Comparison of ENCODE assay signal across 8 cellular contexts in genomic region chr7:135169936-135170222, GRCh38. TPM values are rescaled to one million over a fixed set of nuclear protein-coding genes. Genes with fewer than 3 reads are reported as not detected.
DNase-seq lines count a peak whose midpoint lies in the region; ATAC-seq and TF ChIP-seq lines count a peak whose summit lies in the region.

No MANE protein-coding gene starts in this region.

- intact Hi-C loops in CD4-positive, alpha-beta memory T cell (cut with micrococcal nuclease) = loop anchor here (1.0 to 5.0 kb wide), 10 partner anchors 22 to 711 kb away; partner anchors contain the start of genes AGBL3, AKR1B1, BPGM and TMEM140
- intact Hi-C loops in testis (cut with DNase I; ENCODE audit: low total_unique reads) = loop anchor here (10.0 kb wide), 2 partner anchors 185 to 485 kb away; partner anchors contain the start of gene AGBL3

- H3K4me1 ChIP-seq in CD4-positive, alpha-beta memory T cell (ENCODE audit: insufficient read depth, low read length) = peaks cover 43% of the 10 kb centered on the region
- peaks cover 16% of the 10 kb centered on the region for H3K4me1 ChIP-seq in testis

- no peaks in the 10 kb centered on the region for H3K27me3 ChIP-seq in CD4-positive, alpha-beta memory T cell (ENCODE audit: insufficient read depth, low read length)
- no peaks in the 10 kb centered on the region for H3K27me3 ChIP-seq in testis

- ATAC-seq in HG02981 (IDR thresholded peaks at IDR 0.05; ENCODE audit: unreplicated experiment) (peak; percentile 1), GM19463 (IDR thresholded peaks at IDR 0.05; ENCODE audit: unreplicated experiment) (no peak)

- CTCF ChIA-PET in CD4-positive, alpha-beta memory T cell (lab: Charles Lee; ENCODE audit: partially characterized antibody) = interaction anchor here (1.1 to 12.3 kb wide), 17 partner anchors 9 to 737 kb away, joined by 3 to 162 read pairs (median 7); partner anchors contain the start of genes AGBL3, BPGM and TMEM140
- CTCF ChIA-PET in activated naive CD4-positive, alpha-beta T cell treated with anti-CD3 and anti-CD28 coated beads, Interleukin-2, amount 10 ng/mL, durations not matched to agents 7 days and 5 days (lab: Charles Lee) = interaction anchor here (0.7 to 5.6 kb wide), 7 partner anchors 11 to 537 kb away, joined by 3 to 59 read pairs (median 8); partner anchors contain the start of genes AGBL3 and TMEM140

- H3K36me3 ChIP-seq in CD4-positive, alpha-beta memory T cell (ENCODE audit: insufficient read depth, low read length) = peaks cover 22% of the 10 kb centered on the region
- H3K36me3 ChIP-seq in testis (ENCODE audit: low read depth, missing control alignments) = no peaks in the 10 kb centered on the region

- peak overlapping the region; percentile 93 for H3K27ac ChIP-seq in CD4-positive, alpha-beta memory T cell (ENCODE audit: low read depth, low read length)
- H3K27ac ChIP-seq in testis = peak overlapping the region; percentile 84 to 93

- POLR2A ChIA-PET in CD4-positive, alpha-beta memory T cell (lab: Charles Lee; ENCODE audit: partially characterized antibody) = interaction anchor here (0.8 to 9.4 kb wide), 14 partner anchors 10 to 538 kb away, joined by 3 to 215 read pairs (median 5); partner anchors contain the start of genes AGBL3, BPGM, TMEM140 and WDR91

- no peak for TF ChIP-seq POLR2A in testis (IDR thresholded peaks at IDR 0.05)

- peak overlapping the region; percentile 86 to 95 (median 90) for H3K4me3 Mint-ChIP-seq in CD4-positive, alpha-beta memory T cell
- peak overlapping the region; percentile 89 for H3K4me3 Mint-ChIP-seq in activated naive CD4-positive, alpha-beta T cell treated with anti-CD3 and anti-CD28 coated beads, Interleukin-2, amount 10 ng/mL, durations not matched to agents 7 days and 5 days

- H3K27me3 Mint-ChIP-seq in CD4-positive, alpha-beta memory T cell = no peaks in the 10 kb centered on the region
- no peaks in the 10 kb centered on the region for H3K27me3 Mint-ChIP-seq in activated naive CD4-positive, alpha-beta T cell treated with anti-CD3 and anti-CD28 coated beads, Interleukin-2, amount 10 ng/mL, durations not matched to agents 7 days and 5 days

- H3K9me3 ChIP-seq in CD4-positive, alpha-beta memory T cell (ENCODE audit: control insufficient read depth in 1 of 2, low read length in 2 of 2) = no peaks in the 10 kb centered on the region
- H3K9me3 ChIP-seq in testis = no peaks in the 10 kb centered on the region

- peaks cover 0 to 3% (median 0%) of the 10 kb centered on the region in 8 donors for H3K9me3 Mint-ChIP-seq in CD4-positive, alpha-beta memory T cell
- no peaks in the 10 kb centered on the region for H3K9me3 Mint-ChIP-seq in activated naive CD4-positive, alpha-beta T cell treated with anti-CD3 and anti-CD28 coated beads, Interleukin-2, amount 10 ng/mL, durations not matched to agents 7 days and 5 days

- WGBS in testis, 2 donors = 3 to 4% methylated on average over 9 of the region's 9 CpGs

- peak overlapping the region; percentile 92 to 97 (median 96) for H3K27ac Mint-ChIP-seq in CD4-positive, alpha-beta memory T cell
- peak overlapping the region; percentile 94 for H3K27ac Mint-ChIP-seq in activated naive CD4-positive, alpha-beta T cell treated with anti-CD3 and anti-CD28 coated beads, Interleukin-2, amount 10 ng/mL, durations not matched to agents 7 days and 5 days

- DNase-seq in CD4-positive, alpha-beta memory T cell = no peak
- no peak for DNase-seq in activated naive CD4-positive, alpha-beta T cell treated with anti-CD3 and anti-CD28 coated beads, Interleukin-2, amount 10 ng/mL, durations not matched to agents 7 days and 5 days
- DNase-seq in inferior parietal cortex (ENCODE audit: extremely low spot score) = peak; percentile 18
- DNase-seq in testis = no peak
- no peak for DNase-seq in ureter (ENCODE audit: low spot score)
- DNase-seq in NCI-H2196 treated with DMSO at 0.1 percent for 48 hours (lab: John Stamatoyannopoulos, UW; ENCODE audit: unreplicated experiment) = no peak

- H3K4me1 Mint-ChIP-seq in CD4-positive, alpha-beta memory T cell = peaks cover 35 to 58% (median 48%) of the 10 kb centered on the region in 4 donors
- H3K4me1 Mint-ChIP-seq in activated naive CD4-positive, alpha-beta T cell treated with anti-CD3 and anti-CD28 coated beads, Interleukin-2, amount 10 ng/mL, durations not matched to agents 7 days and 5 days = peaks cover 52% of the 10 kb centered on the region

- H3K4me3 ChIP-seq in CD4-positive, alpha-beta memory T cell (ENCODE audit: low read length in 2 of 2) = peak overlapping the region; percentile 19 to 79
- H3K4me3 ChIP-seq in testis = peak overlapping the region; percentile 73 to 79

- TF ChIP-seq CTCF in testis (IDR thresholded peaks at IDR 0.05) = no peak

- H3K36me3 Mint-ChIP-seq in CD4-positive, alpha-beta memory T cell = peaks cover 28 to 47% of the 10 kb centered on the region in 2 donors
- H3K36me3 Mint-ChIP-seq in activated naive CD4-positive, alpha-beta T cell treated with anti-CD3 and anti-CD28 coated beads, Interleukin-2, amount 10 ng/mL, durations not matched to agents 7 days and 5 days = peaks cover 49% of the 10 kb centered on the region

RNA-seq across cellular contexts. Expression of gene CYREN, which starts 0.6 kb away (rescaled TPM):
- 10 to 100 TPM; 45.3 to 46.5 TPM for total RNA-seq in CD4-positive, alpha-beta memory T cell
- polyA plus RNA-seq in CD4-positive, alpha-beta memory T cell = 10 to 100 TPM; 35.2 to 52.9 TPM
- total RNA-seq in testis (10 to 100 TPM; 44.3 to 47.3 TPM), ureter (58.3 TPM)
- polyA plus RNA-seq in testis (ENCODE audit: insufficient read depth, low read depth, low replicate concordance) = 36.3 TPM

RNA-seq across cellular contexts. Expression of gene TMEM140, which starts 22.0 kb away (rescaled TPM):
- total RNA-seq in CD4-positive, alpha-beta memory T cell = 10 to 100 TPM; 28.3 to 31.3 TPM
- polyA plus RNA-seq in CD4-positive, alpha-beta memory T cell = 10 to 100 TPM; 13.6 to 30.9 TPM
- total RNA-seq in testis (1 to 10 TPM; 5.1 to 6.3 TPM), ureter (11.6 TPM)
- polyA plus RNA-seq in testis (ENCODE audit: insufficient read depth, low read depth, low replicate concordance) = 11.4 TPM

RNA-seq across cellular contexts. Expression of gene WDR91, which starts 41.4 kb away (rescaled TPM):
- total RNA-seq in CD4-positive, alpha-beta memory T cell = 10 to 100 TPM; 29.1 to 29.4 TPM
- 1 to 10 TPM; 2.3 to 8.9 TPM for polyA plus RNA-seq in CD4-positive, alpha-beta memory T cell
- total RNA-seq in testis = 10 to 100 TPM; 23.8 to 46.6 TPM
- polyA plus RNA-seq in testis (ENCODE audit: insufficient read depth, low read depth, low replicate concordance) = 29.5 TPM
- 27.9 TPM for total RNA-seq in ureter
